In genomic region chr7:123770378-123770777, GRCh38 we compare ENCODE assay signal across 1 cellular context.
TF ChIP-seq lines count a peak whose summit lies in the region.

No MANE protein-coding gene starts in this region.

TF ChIP-seq in K562, 482 proteins besides CTCF, POLR2A, EP300 and RAD21 (continued from another document and continues in another):
- TF ChIP-seq CLOCK (CRISPR knock-in tag; IDR thresholded peaks at IDR 0.05; ENCODE audit: borderline replicate concordance) = no peak
- TF ChIP-seq SP1 (CRISPR knock-in tag; IDR thresholded peaks at IDR 0.05) = no peak
- no peak for TF ChIP-seq ZNF277 (CRISPR knock-in tag; IDR thresholded peaks at IDR 0.05; ENCODE audit: borderline replicate concordance)
- TF ChIP-seq ZNF764 (CRISPR knock-in tag; IDR thresholded peaks at IDR 0.05; ENCODE audit: low read depth) = no peak
- TF ChIP-seq ZNF766 (CRISPR knock-in tag; conservative IDR thresholded peaks at IDR 0.05) = no peak
- no peak for TF ChIP-seq NEUROD1 (IDR thresholded peaks at IDR 0.05; ENCODE audit: borderline replicate concordance, low read depth, low read length, partially characterized antibody)
- no peak for TF ChIP-seq KAT8 (IDR thresholded peaks at IDR 0.05; ENCODE audit: low read depth)
- TF ChIP-seq ATF7 (IDR thresholded peaks at IDR 0.05) = no peak
- TF ChIP-seq THRA (IDR thresholded peaks at IDR 0.05) = no peak
- TF ChIP-seq ZNF512 (tag; IDR thresholded peaks at IDR 0.05) = no peak
- TF ChIP-seq ZBTB12 (CRISPR knock-in tag; IDR thresholded peaks at IDR 0.05) = no peak
- TF ChIP-seq ZHX1 (conservative IDR thresholded peaks at IDR 0.05; ENCODE audit: low read length) = no peak
- no peak for TF ChIP-seq ERF (CRISPR knock-in tag; IDR thresholded peaks at IDR 0.05)
- TF ChIP-seq FOS (IDR thresholded peaks at IDR 0.05; ENCODE audit: extremely low read depth, insufficient read length) = no peak
- TF ChIP-seq HOXB6 (CRISPR knock-in tag; IDR thresholded peaks at IDR 0.05; ENCODE audit: borderline replicate concordance) = no peak
- 0 out of 2 replicates have a peak, but pooled peaks have one; percentile 54 for TF ChIP-seq CC2D1A (IDR thresholded peaks at IDR 0.05)
- TF ChIP-seq ZFP36 (IDR thresholded peaks at IDR 0.05; ENCODE audit: low read depth, low read length, partially characterized antibody) = no peak
- 0 out of 2 replicates have a peak, but pooled peaks have one; percentile 24 for TF ChIP-seq JUN (IDR thresholded peaks at IDR 0.05; ENCODE audit: borderline replicate concordance, low read depth, low read length)
- no peak for TF ChIP-seq JUN (CRISPR knock-in tag; IDR thresholded peaks at IDR 0.05; ENCODE audit: borderline replicate concordance)
- TF ChIP-seq NONO (IDR thresholded peaks at IDR 0.05; ENCODE audit: low read depth in 2 of 2, low read length in 1 of 2) = no peak
- no peak for TF ChIP-seq SIN3A (IDR thresholded peaks at IDR 0.05; ENCODE audit: borderline replicate concordance in 2 of 2, control insufficient read depth in 1 of 2, low read depth in 2 of 2, low read length in 2 of 2)
- TF ChIP-seq ZBTB33 (CRISPR knock-in tag; IDR thresholded peaks at IDR 0.05) = peak; percentile 37; the same call in 1 of the 2 replicates
- no peak for TF ChIP-seq ZNF592 (IDR thresholded peaks at IDR 0.05)
- no peak for TF ChIP-seq ZNF639 (CRISPR knock-in tag; conservative IDR thresholded peaks at IDR 0.05 in 1 of 2, IDR thresholded peaks at IDR 0.05 in 1 of 2)
- TF ChIP-seq ZNF76 (CRISPR knock-in tag; IDR thresholded peaks at IDR 0.05; ENCODE audit: borderline replicate concordance) = no peak
- TF ChIP-seq TEAD4 (IDR thresholded peaks at IDR 0.05; ENCODE audit: low read length) = no peak
- no peak for TF ChIP-seq TEAD4 (CRISPR knock-in tag; IDR thresholded peaks at IDR 0.05; ENCODE audit: borderline replicate concordance)
- TF ChIP-seq HMGN3 (IDR thresholded peaks at IDR 0.05; ENCODE audit: borderline replicate concordance, extremely low read depth, insufficient read length, low read depth, low read length) = no peak
- no peak for TF ChIP-seq ZNF518B (CRISPR knock-in tag; IDR thresholded peaks at IDR 0.05)
- TF ChIP-seq ZNF217 (CRISPR knock-in tag; IDR thresholded peaks at IDR 0.05) = no peak
- TF ChIP-seq RUNX1 (IDR thresholded peaks at IDR 0.05; ENCODE audit: low read depth) = no peak
- TF ChIP-seq TRIM24 (IDR thresholded peaks at IDR 0.05) = peak in 1 of 2 experiments; percentile 41; a peak in 1 of 4 replicates
